Comparison of ENCODE assay signal across 8 cellular contexts in genomic region chr9:93143830-93144530, GRCh38. TPM values are rescaled to one million over a fixed set of nuclear protein-coding genes. Genes with fewer than 3 reads are reported as not detected.
DNase-seq lines count a peak whose midpoint lies in the region; ATAC-seq and TF ChIP-seq lines count a peak whose summit lies in the region.

No MANE protein-coding gene starts in this region.

- no peaks in the 10 kb centered on the region for H3K79me2 ChIP-seq in SK-N-SH (ENCODE audit: insufficient read depth)

- TF ChIP-seq EP300 in SK-N-SH (IDR thresholded peaks at IDR 0.05; ENCODE audit: borderline replicate concordance in 1 of 2, low read depth in 1 of 2, low read length in 1 of 2), result no peak

- WGBS in SK-N-SH (ENCODE audit: low lambda C conversion rate), result 73% methylated on average over 10 of the region's 15 CpGs

- TF ChIP-seq RAD21 in SK-N-SH (IDR thresholded peaks at IDR 0.05; ENCODE audit: low read length), result no peak

- TF ChIP-seq CTCF in SK-N-SH (IDR thresholded peaks at IDR 0.05) (no peak), Caco-2 (IDR thresholded peaks at IDR 0.05; ENCODE audit: insufficient read depth in 1 of 2, low read depth in 1 of 2, low read length in 1 of 2, severe bottlenecking in 1 of 2, unreplicated experiment in 1 of 2) (no peak)

- H2AFZ ChIP-seq in SK-N-SH (ENCODE audit: low read depth), result no peak overlapping the region; the same call in 1 of the 2 replicates

- H3K9me3 ChIP-seq in SK-N-SH, result no peaks in the 10 kb centered on the region
- H3K9me3 ChIP-seq in Caco-2, result no peaks in the 10 kb centered on the region

- peak overlapping the region; percentile 74 for H3K27ac Mint-ChIP-seq in activated naive CD8-positive, alpha-beta T cell treated with anti-CD3 and anti-CD28 coated beads, Interleukin-2, amount 50 U/mL, for 24 hours
- H3K27ac Mint-ChIP-seq in Caco-2 (ENCODE audit: unreplicated experiment), result no peak overlapping the region

- H3F3A ChIP-seq in SK-N-SH (replicated peaks; ENCODE audit: insufficient read depth), result no peaks in the 10 kb centered on the region

- ATAC-seq in activated naive CD8-positive, alpha-beta T cell treated with anti-CD3 and anti-CD28 coated beads, Interleukin-2, amount 50 U/mL, for 24 hours, result peak; percentile 29
- ATAC-seq in GM21529 (IDR thresholded peaks at IDR 0.05; ENCODE audit: unreplicated experiment) (no peak), HG03159 (IDR thresholded peaks at IDR 0.05; ENCODE audit: unreplicated experiment) (no peak)

- POLR2A ChIA-PET in SK-N-SH (lab: Yijun Ruan, JAX) (interaction anchor here (1.1 kb wide), 1 partner anchor 10 kb away, joined by 3 read pairs; the partner anchor contains the start of gene NINJ1), Caco-2 (lab: Charles Lee) (no interaction called here)

- peaks cover 25% of the 10 kb centered on the region for H3K36me3 Mint-ChIP-seq in activated naive CD8-positive, alpha-beta T cell treated with anti-CD3 and anti-CD28 coated beads, Interleukin-2, amount 50 U/mL, for 24 hours (ENCODE audit: low read depth)
- H3K36me3 Mint-ChIP-seq in Caco-2 (ENCODE audit: insufficient read depth, unreplicated experiment), result no peaks in the 10 kb centered on the region

- peak overlapping the region; percentile 13; the same call in 1 of the 2 replicates for H3K4me2 ChIP-seq in SK-N-SH

- H3K36me3 ChIP-seq in SK-N-SH (replicated peaks in 1 of 2; ENCODE audit: control insufficient read depth in 1 of 2, insufficient read depth in 2 of 2, low read length in 1 of 2) (no peaks in the 10 kb centered on the region), Caco-2 (ENCODE audit: control insufficient read depth, insufficient read depth, low read length) (no peaks in the 10 kb centered on the region)

- peaks cover 17% of the 10 kb centered on the region for H3K9me3 Mint-ChIP-seq in activated naive CD8-positive, alpha-beta T cell treated with anti-CD3 and anti-CD28 coated beads, Interleukin-2, amount 50 U/mL, for 24 hours
- no peaks in the 10 kb centered on the region for H3K9me3 Mint-ChIP-seq in Caco-2 (ENCODE audit: unreplicated experiment)

- CTCF ChIA-PET in SK-N-SH (lab: Yijun Ruan, JAX) (interaction anchor here (0.9 kb wide), 1 partner anchor 88 kb away, joined by 3 read pairs; no protein-coding TSS in a partner anchor), Caco-2 (lab: Charles Lee) (no interaction called here)

- H3K9ac ChIP-seq in SK-N-SH, result no peak overlapping the region

- no peaks in the 10 kb centered on the region for H3K27me3 Mint-ChIP-seq in activated naive CD8-positive, alpha-beta T cell treated with anti-CD3 and anti-CD28 coated beads, Interleukin-2, amount 50 U/mL, for 24 hours
- H3K27me3 Mint-ChIP-seq in Caco-2 (ENCODE audit: insufficient read depth, unreplicated experiment), result no peaks in the 10 kb centered on the region

- H3K4me1 ChIP-seq in SK-N-SH (ENCODE audit: control insufficient read depth in 1 of 2, insufficient read depth in 2 of 2, low read depth in 1 of 2, low read length in 1 of 2) (peaks cover 0 to 15% of the 10 kb centered on the region in 2 experiments; a peak in 1 of 4 replicates), Caco-2 (no peaks in the 10 kb centered on the region)

- H3K27me3 ChIP-seq in SK-N-SH (ENCODE audit: insufficient read depth), result no peaks in the 10 kb centered on the region
- no peaks in the 10 kb centered on the region for H3K27me3 ChIP-seq in Caco-2 (replicated peaks; ENCODE audit: control insufficient read depth, insufficient read depth, low read length)

- peak overlapping the region in 1 of 2 experiments; percentile 36; a peak in 1 of 4 replicates for H3K27ac ChIP-seq in SK-N-SH (ENCODE audit: low read depth in 2 of 2, low read length in 1 of 2)

- no peak overlapping the region for H3K4me3 ChIP-seq in SK-N-SH (ENCODE audit: low read depth in 2 of 2, low read length in 1 of 2)
- no peak overlapping the region for H3K4me3 ChIP-seq in Caco-2 (ENCODE audit: low read depth, low read length)

- H3K4me3 Mint-ChIP-seq in activated naive CD8-positive, alpha-beta T cell treated with anti-CD3 and anti-CD28 coated beads, Interleukin-2, amount 50 U/mL, for 24 hours, result no peak overlapping the region
- H3K4me3 Mint-ChIP-seq in Caco-2 (ENCODE audit: unreplicated experiment), result no peak overlapping the region

- no peaks in the 10 kb centered on the region for H4K20me1 ChIP-seq in SK-N-SH (ENCODE audit: insufficient read depth)

- DNase-seq in DMS 273 (lab: John Stamatoyannopoulos, UW; ENCODE audit: unreplicated experiment) (peak; percentile 72), SK-N-SH (peak; percentile 66), medulla oblongata (ENCODE audit: extremely low spot score) (peak; percentile 97), NCI-H345 treated with DMSO at 0.1 percent for 48 hours (lab: John Stamatoyannopoulos, UW; ENCODE audit: unreplicated experiment) (no peak), Caco-2 (no peak)
- DNase-seq in activated naive CD8-positive, alpha-beta T cell treated with anti-CD3 and anti-CD28 coated beads, Interleukin-2, amount 50 U/mL, for 24 hours, result peak; percentile 38

- intact Hi-C loops in Caco-2 (cut with micrococcal nuclease; ENCODE audit: unreplicated experiment), result no loop called here

- peaks cover 59% of the 10 kb centered on the region for H3K4me1 Mint-ChIP-seq in activated naive CD8-positive, alpha-beta T cell treated with anti-CD3 and anti-CD28 coated beads, Interleukin-2, amount 50 U/mL, for 24 hours
- no peaks in the 10 kb centered on the region for H3K4me1 Mint-ChIP-seq in Caco-2 (ENCODE audit: low read depth, unreplicated experiment)

- BruUV-seq in Caco-2 (replicated peaks; lab: Mats Ljungman, UMichigan), result no TSS peak

- no peaks in the 10 kb centered on the region for H3K9me2 ChIP-seq in SK-N-SH

TF ChIP-seq in SK-N-SH, 30 proteins besides CTCF, POLR2A, EP300 and RAD21:
- TF ChIP-seq YY1 (IDR thresholded peaks at IDR 0.05; ENCODE audit: low read depth) (no peak), NFIC (IDR thresholded peaks at IDR 0.05; ENCODE audit: borderline replicate concordance) (no peak), RFX5 (IDR thresholded peaks at IDR 0.05; ENCODE audit: low read length) (peak; percentile 87), GABPA (IDR thresholded peaks at IDR 0.05; ENCODE audit: low read depth) (no peak)

RNA-seq across cellular contexts. Expression of gene NINJ1, which starts 9.9 kb away (rescaled TPM):
- polyA plus RNA-seq in SK-N-SH (2012; rRNA removed), result 23.2 and 31.7 TPM in 2 replicates
- 12.9 and 25.6 TPM in 2 replicates for polyA plus RNA-seq in SK-N-SH (2012; cell fraction: cytosol; rRNA removed)
- 14.4 and 14.8 TPM in 2 replicates for polyA plus RNA-seq in SK-N-SH (2012; cell fraction: nucleus; rRNA removed)
- total RNA-seq in Caco-2 (2022), result 29.5 and 35.6 TPM in 2 replicates

RNA-seq across cellular contexts. Expression of gene WNK2, which starts 40.0 kb away (rescaled TPM):
- 0.12 and 0.36 TPM in 2 replicates for polyA plus RNA-seq in SK-N-SH (2012; rRNA removed)
- 0.40 and 1.2 TPM in 2 replicates for polyA plus RNA-seq in SK-N-SH (2012; cell fraction: cytosol; rRNA removed)
- 1.8 and 5.0 TPM in 2 replicates for polyA plus RNA-seq in SK-N-SH (2012; cell fraction: nucleus; rRNA removed)
- total RNA-seq in Caco-2 (2022), result 21.7 and 23.4 TPM in 2 replicates

RNA-seq across cellular contexts. Expression of gene CARD19, which starts 48.0 kb away (rescaled TPM):
- 141 and 165 TPM in 2 replicates for polyA plus RNA-seq in SK-N-SH (2012; rRNA removed)
- polyA plus RNA-seq in SK-N-SH (2012; cell fraction: cytosol; rRNA removed), result 70.5 and 92.4 TPM in 2 replicates
- polyA plus RNA-seq in SK-N-SH (2012; cell fraction: nucleus; rRNA removed), result 149 and 161 TPM in 2 replicates
- total RNA-seq in Caco-2 (2022), result 10.6 and 11.4 TPM in 2 replicates

Comparison
In these comparisons a context has a peak if more than half of its experiments do, and no peak if none do; other contexts are left out.
1. DNase-seq: peak in DMS 273 (single experiment), SK-N-SH (single experiment), activated naive CD8-positive, alpha-beta T cell treated with anti-CD3 and anti-CD28 coated beads, Interleukin-2, amount 50 U/mL, for 24 hours (single experiment) and medulla oblongata (single experiment); none in NCI-H345 treated with DMSO at 0.1 percent for 48 hours (single experiment) and Caco-2 (0 of 2).